1 cellular context compared by ENCODE assay signal in the genomic region with DNA sequence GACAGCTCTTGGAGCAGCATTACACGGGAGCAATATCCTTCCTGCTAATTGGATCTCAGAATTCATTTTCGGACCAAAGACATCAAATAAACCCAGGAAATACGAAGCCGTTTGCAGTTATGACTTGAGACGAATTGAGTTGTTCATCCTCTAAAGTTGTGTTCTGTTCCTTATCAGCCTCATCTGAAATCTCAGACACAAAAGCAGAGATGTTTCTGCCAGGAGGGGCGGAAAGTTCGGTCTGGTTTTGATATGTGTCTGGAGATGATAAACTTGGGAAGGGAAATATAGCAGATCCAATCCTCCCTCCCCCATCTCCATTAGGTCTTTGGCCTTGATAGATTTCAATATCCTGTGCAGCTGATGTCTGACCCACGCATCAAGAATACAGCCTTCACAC.
TF ChIP-seq lines count a peak whose summit lies in the region.

No MANE protein-coding gene starts in this region.

TF ChIP-seq in K562, 482 proteins besides CTCF, POLR2A, EP300 and RAD21 (continued from another document):
- TF ChIP-seq, protein P1, sequence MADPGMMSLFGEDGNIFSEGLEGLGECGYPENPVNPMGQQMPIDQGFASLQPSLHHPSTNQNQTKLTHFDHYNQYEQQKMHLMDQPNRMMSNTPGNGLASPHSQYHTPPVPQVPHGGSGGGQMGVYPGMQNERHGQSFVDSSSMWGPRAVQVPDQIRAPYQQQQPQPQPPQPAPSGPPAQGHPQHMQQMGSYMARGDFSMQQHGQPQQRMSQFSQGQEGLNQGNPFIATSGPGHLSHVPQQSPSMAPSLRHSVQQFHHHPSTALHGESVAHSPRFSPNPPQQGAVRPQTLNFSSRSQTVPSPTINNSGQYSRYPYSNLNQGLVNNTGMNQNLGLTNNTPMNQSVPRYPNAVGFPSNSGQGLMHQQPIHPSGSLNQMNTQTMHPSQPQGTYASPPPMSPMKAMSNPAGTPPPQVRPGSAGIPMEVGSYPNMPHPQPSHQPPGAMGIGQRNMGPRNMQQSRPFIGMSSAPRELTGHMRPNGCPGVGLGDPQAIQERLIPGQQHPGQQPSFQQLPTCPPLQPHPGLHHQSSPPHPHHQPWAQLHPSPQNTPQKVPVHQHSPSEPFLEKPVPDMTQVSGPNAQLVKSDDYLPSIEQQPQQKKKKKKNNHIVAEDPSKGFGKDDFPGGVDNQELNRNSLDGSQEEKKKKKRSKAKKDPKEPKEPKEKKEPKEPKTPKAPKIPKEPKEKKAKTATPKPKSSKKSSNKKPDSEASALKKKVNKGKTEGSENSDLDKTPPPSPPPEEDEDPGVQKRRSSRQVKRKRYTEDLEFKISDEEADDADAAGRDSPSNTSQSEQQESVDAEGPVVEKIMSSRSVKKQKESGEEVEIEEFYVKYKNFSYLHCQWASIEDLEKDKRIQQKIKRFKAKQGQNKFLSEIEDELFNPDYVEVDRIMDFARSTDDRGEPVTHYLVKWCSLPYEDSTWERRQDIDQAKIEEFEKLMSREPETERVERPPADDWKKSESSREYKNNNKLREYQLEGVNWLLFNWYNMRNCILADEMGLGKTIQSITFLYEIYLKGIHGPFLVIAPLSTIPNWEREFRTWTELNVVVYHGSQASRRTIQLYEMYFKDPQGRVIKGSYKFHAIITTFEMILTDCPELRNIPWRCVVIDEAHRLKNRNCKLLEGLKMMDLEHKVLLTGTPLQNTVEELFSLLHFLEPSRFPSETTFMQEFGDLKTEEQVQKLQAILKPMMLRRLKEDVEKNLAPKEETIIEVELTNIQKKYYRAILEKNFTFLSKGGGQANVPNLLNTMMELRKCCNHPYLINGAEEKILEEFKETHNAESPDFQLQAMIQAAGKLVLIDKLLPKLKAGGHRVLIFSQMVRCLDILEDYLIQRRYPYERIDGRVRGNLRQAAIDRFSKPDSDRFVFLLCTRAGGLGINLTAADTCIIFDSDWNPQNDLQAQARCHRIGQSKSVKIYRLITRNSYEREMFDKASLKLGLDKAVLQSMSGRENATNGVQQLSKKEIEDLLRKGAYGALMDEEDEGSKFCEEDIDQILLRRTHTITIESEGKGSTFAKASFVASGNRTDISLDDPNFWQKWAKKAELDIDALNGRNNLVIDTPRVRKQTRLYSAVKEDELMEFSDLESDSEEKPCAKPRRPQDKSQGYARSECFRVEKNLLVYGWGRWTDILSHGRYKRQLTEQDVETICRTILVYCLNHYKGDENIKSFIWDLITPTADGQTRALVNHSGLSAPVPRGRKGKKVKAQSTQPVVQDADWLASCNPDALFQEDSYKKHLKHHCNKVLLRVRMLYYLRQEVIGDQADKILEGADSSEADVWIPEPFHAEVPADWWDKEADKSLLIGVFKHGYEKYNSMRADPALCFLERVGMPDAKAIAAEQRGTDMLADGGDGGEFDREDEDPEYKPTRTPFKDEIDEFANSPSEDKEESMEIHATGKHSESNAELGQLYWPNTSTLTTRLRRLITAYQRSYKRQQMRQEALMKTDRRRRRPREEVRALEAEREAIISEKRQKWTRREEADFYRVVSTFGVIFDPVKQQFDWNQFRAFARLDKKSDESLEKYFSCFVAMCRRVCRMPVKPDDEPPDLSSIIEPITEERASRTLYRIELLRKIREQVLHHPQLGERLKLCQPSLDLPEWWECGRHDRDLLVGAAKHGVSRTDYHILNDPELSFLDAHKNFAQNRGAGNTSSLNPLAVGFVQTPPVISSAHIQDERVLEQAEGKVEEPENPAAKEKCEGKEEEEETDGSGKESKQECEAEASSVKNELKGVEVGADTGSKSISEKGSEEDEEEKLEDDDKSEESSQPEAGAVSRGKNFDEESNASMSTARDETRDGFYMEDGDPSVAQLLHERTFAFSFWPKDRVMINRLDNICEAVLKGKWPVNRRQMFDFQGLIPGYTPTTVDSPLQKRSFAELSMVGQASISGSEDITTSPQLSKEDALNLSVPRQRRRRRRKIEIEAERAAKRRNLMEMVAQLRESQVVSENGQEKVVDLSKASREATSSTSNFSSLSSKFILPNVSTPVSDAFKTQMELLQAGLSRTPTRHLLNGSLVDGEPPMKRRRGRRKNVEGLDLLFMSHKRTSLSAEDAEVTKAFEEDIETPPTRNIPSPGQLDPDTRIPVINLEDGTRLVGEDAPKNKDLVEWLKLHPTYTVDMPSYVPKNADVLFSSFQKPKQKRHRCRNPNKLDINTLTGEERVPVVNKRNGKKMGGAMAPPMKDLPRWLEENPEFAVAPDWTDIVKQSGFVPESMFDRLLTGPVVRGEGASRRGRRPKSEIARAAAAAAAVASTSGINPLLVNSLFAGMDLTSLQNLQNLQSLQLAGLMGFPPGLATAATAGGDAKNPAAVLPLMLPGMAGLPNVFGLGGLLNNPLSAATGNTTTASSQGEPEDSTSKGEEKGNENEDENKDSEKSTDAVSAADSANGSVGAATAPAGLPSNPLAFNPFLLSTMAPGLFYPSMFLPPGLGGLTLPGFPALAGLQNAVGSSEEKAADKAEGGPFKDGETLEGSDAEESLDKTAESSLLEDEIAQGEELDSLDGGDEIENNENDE (IDR thresholded peaks at IDR 0.05; ENCODE audit: low read depth, low read length): no peak
- TF ChIP-seq RFX1 (IDR thresholded peaks at IDR 0.05) (no peak), SNIP1 (IDR thresholded peaks at IDR 0.05; ENCODE audit: low read depth) (no peak), CHCHD3 (CRISPR knock-in tag; IDR thresholded peaks at IDR 0.05) (no peak), RBM25 (IDR thresholded peaks at IDR 0.05; ENCODE audit: low read depth, low read length, severe bottlenecking) (no peak), TAL1 (IDR thresholded peaks at IDR 0.05) (0 out of 2 replicates have a peak, but pooled peaks have one; percentile 10)
